In the genomic region with DNA sequence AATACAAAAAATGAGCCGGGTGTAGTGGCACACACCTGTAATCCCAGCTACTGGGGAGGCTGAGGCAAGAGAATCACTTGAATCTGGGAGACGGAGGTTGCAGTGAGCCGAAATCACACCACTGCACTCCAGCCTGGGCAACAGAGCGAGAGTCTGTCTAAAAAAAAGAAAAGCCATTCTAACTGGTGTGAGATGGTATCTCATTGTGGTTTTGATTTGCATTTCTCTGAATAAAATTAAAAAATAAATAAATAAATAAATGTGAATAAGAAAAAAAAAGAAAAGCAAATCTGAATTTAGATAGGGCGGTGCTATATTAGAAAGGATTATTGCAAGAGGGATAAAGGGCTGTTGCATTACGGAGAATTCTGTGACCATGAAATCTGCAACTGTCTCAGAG, we compare ENCODE assay signal across 12 cellular contexts. TPM values are rescaled to one million over a fixed set of nuclear protein-coding genes. Genes with fewer than 3 reads are reported as not detected.
"Had no signal": no experiment of that assay in that cellular context is flagged by ENCODE, and none has a peak within 500 bp of the region (broad histone marks: within the 10 kb centered on the region; RNA-seq: fewer than 3 reads in every experiment).

No MANE protein-coding gene starts in this region.

RNA-seq across cellular contexts. Expression of a gene that starts 37.2 kb away (rescaled TPM):
- total RNA-seq: activated CD4-positive, alpha-beta T cell treated with anti-CD3 and anti-CD28 coated beads, Interleukin-2, amount 10 ng/mL, durations not matched to agents 24 days and 14 days; activated CD8-positive, alpha-beta memory T cell treated with anti-CD3 and anti-CD28 coated beads for 36 hours; activated CD8-positive, alpha-beta T cell treated with anti-CD3 and anti-CD28 coated beads for 36 hours; activated naive CD8-positive, alpha-beta T cell treated with anti-CD3 and anti-CD28 coated beads for 36 hours; activated T-cell treated with anti-CD3 and anti-CD28 coated beads, Interleukin-2, amount 50 U/mL, for 72 hours; activated T-helper 17 cell treated with anti-CD3 and anti-CD28 coated beads, Interleukin-2, amount 50 U/mL, for 72 hours; aorta; chondrocyte; PC-3; Right ventricle myocardium inferior; T-helper 1 cell treated with Interleukin-12 subunit alpha and Interleukin-12 subunit beta and Interleukin-4 antibody, amounts not matched to agents 30 ng/mL and 1 ng/mL, for 36 hours; T-helper 2 cell treated with Interferon-gamma antibody and Interleukin-4, amounts not matched to agents 100 ng/mL and 5 ng/mL, for 36 hours had no signal
